In genomic region chrX:15675490-15675921, GRCh38 we compare ENCODE assay signal across 8 cellular contexts. TPM values are rescaled to one million over a fixed set of nuclear protein-coding genes. Genes with fewer than 3 reads are reported as not detected.
DNase-seq lines count a peak whose midpoint lies in the region; ATAC-seq and TF ChIP-seq lines count a peak whose summit lies in the region.

No MANE protein-coding gene starts in this region.

- intact Hi-C loops in aorta (cut with DNase I), result loop anchor here in 1 of 2 donors (2.0 to 10.0 kb wide), 4 partner anchors 117 to 1039 kb away; partner anchors contain the start of genes AP1S2, CTPS2, PIR and SYAP1

- DNase-seq in GM06990 (ENCODE audit: extremely low read depth, insufficient read length), result peak; percentile 94
- peak; percentile 80 for DNase-seq in GM23338 (ENCODE audit: low spot score)
- peak; percentile 72 for DNase-seq in LoVo (ENCODE audit: low spot score)
- no peak for DNase-seq in activated naive CD8-positive, alpha-beta T cell treated with anti-CD3 and anti-CD28 coated beads, Interleukin-2, amount 10 ng/mL, durations not matched to agents 7 days and 5 days
- DNase-seq in right atrium auricular region (ENCODE audit: low spot score), result peak; percentile 90
- DNase-seq in retina, result peak; percentile 99
- DNase-seq in aorta, result peak; percentile 92 to 95

- H3K4me3 Mint-ChIP-seq in GM23338, result no peak overlapping the region
- no peak overlapping the region for H3K4me3 Mint-ChIP-seq in activated naive CD8-positive, alpha-beta T cell treated with anti-CD3 and anti-CD28 coated beads, Interleukin-2, amount 10 ng/mL, durations not matched to agents 7 days and 5 days

- TF ChIP-seq POLR2A in Raji (IDR thresholded peaks at IDR 0.05; ENCODE audit: insufficient read depth, low read depth, low read length), result peak; percentile 53

- peak overlapping the region; percentile 88 for H3K4me2 ChIP-seq in GM23338

- H3K79me2 ChIP-seq in GM23338 (replicated peaks; ENCODE audit: insufficient read depth), result peaks cover 45% of the 10 kb centered on the region

- peaks cover 7% of the 10 kb centered on the region for H3K36me3 Mint-ChIP-seq in GM23338 (ENCODE audit: low read depth)
- peaks cover 3% of the 10 kb centered on the region for H3K36me3 Mint-ChIP-seq in activated naive CD8-positive, alpha-beta T cell treated with anti-CD3 and anti-CD28 coated beads, Interleukin-2, amount 10 ng/mL, durations not matched to agents 7 days and 5 days

- no peaks in the 10 kb centered on the region for H3K9me3 Mint-ChIP-seq in GM23338
- H3K9me3 Mint-ChIP-seq in activated naive CD8-positive, alpha-beta T cell treated with anti-CD3 and anti-CD28 coated beads, Interleukin-2, amount 10 ng/mL, durations not matched to agents 7 days and 5 days, result no peaks in the 10 kb centered on the region

- H2AFZ ChIP-seq in GM23338, result no peak overlapping the region; the same call in 1 of the 2 replicates

- H3K27ac Mint-ChIP-seq in GM23338, result no peak overlapping the region
- H3K27ac Mint-ChIP-seq in activated naive CD8-positive, alpha-beta T cell treated with anti-CD3 and anti-CD28 coated beads, Interleukin-2, amount 10 ng/mL, durations not matched to agents 7 days and 5 days, result no peak overlapping the region

- H3K9me3 ChIP-seq in right atrium auricular region (no peaks in the 10 kb centered on the region), aorta (ENCODE audit: control insufficient read depth, low read length) (no peaks in the 10 kb centered on the region)

- H3K36me3 ChIP-seq in GM06990 (ENCODE audit: control insufficient read depth, insufficient read depth, low read length) (no peaks in the 10 kb centered on the region), GM23338 (ENCODE audit: insufficient read depth) (no peaks in the 10 kb centered on the region), right atrium auricular region (no peaks in the 10 kb centered on the region), aorta (ENCODE audit: control insufficient read depth in 1 of 2, insufficient read depth in 2 of 2, low read length in 1 of 2) (no peaks in the 10 kb centered on the region)

- ATAC-seq in GM23338 (peak; percentile 74), aorta (ENCODE audit: low FRiP score) (peak; percentile 92)
- ATAC-seq in activated naive CD8-positive, alpha-beta T cell treated with anti-CD3 and anti-CD28 coated beads, Interleukin-2, amount 10 ng/mL, durations not matched to agents 7 days and 5 days (ENCODE audit: low read depth), result peak; percentile 58

- H3F3A ChIP-seq in GM23338 (replicated peaks; ENCODE audit: low read depth), result no peaks in the 10 kb centered on the region

- H3K4me1 ChIP-seq in GM23338 (ENCODE audit: insufficient read depth) (no peaks in the 10 kb centered on the region), right atrium auricular region (peaks cover 0 to 23% of the 10 kb centered on the region in 2 donors), aorta (ENCODE audit: control insufficient read depth in 1 of 2, insufficient read depth in 2 of 2, low read length in 2 of 2) (peaks cover 0 to 2% of the 10 kb centered on the region in 2 donors)

- POLR2A ChIA-PET in activated naive CD8-positive, alpha-beta T cell treated with anti-CD3 and anti-CD28 coated beads, Interleukin-2, amount 10 ng/mL, durations not matched to agents 7 days and 5 days (lab: Charles Lee), result interaction anchor here (0.6 to 1.4 kb wide), 4 partner anchors 24 to 179 kb away, joined by 3 to 6 read pairs (median 4); partner anchors contain the start of gene AP1S2

- peak overlapping the region; percentile 88 for H3K4me3 ChIP-seq in GM06990 (replicated peaks; ENCODE audit: low read depth, low read length)
- peak overlapping the region; percentile 86 for H3K4me3 ChIP-seq in GM23338
- peak overlapping the region; percentile 58 to 80 for H3K4me3 ChIP-seq in right atrium auricular region
- H3K4me3 ChIP-seq in aorta (ENCODE audit: low read length in 2 of 2), result peak overlapping the region; percentile 27 to 62

- 0 to 1% methylated on average over 38 of the region's 38 CpGs for WGBS in aorta, 2 donors

- H4K20me1 ChIP-seq in GM23338 (replicated peaks; ENCODE audit: insufficient read depth), result no peaks in the 10 kb centered on the region

- no peak for TF ChIP-seq CTCF in GM06990 (IDR thresholded peaks at IDR 0.05; ENCODE audit: insufficient read depth, low read length, poor library complexity, severe bottlenecking)
- no peak for TF ChIP-seq CTCF in GM23338 (conservative IDR thresholded peaks at IDR 0.05; ENCODE audit: low read depth in 2 of 2)
- no peak for TF ChIP-seq CTCF in right atrium auricular region (IDR thresholded peaks at IDR 0.05)

- no peaks in the 10 kb centered on the region for H3K27me3 Mint-ChIP-seq in GM23338 (ENCODE audit: insufficient read depth, low read depth, poor library complexity)
- no peaks in the 10 kb centered on the region for H3K27me3 Mint-ChIP-seq in activated naive CD8-positive, alpha-beta T cell treated with anti-CD3 and anti-CD28 coated beads, Interleukin-2, amount 10 ng/mL, durations not matched to agents 7 days and 5 days

- H3K9me2 ChIP-seq in GM23338 (ENCODE audit: insufficient read depth), result no peaks in the 10 kb centered on the region

- H3K27ac ChIP-seq in GM23338 (ENCODE audit: low read depth) (peak overlapping the region; percentile 95), right atrium auricular region (peak overlapping the region; percentile 91 to 97), aorta (ENCODE audit: low read depth in 1 of 2, low read length in 2 of 2) (peak overlapping the region in 1 of 2 donors; percentile 85)

- H3K27me3 ChIP-seq in GM06990 (replicated peaks; ENCODE audit: control insufficient read depth, insufficient read depth, low read length) (no peaks in the 10 kb centered on the region), GM23338 (ENCODE audit: insufficient read depth) (no peaks in the 10 kb centered on the region), right atrium auricular region (no peaks in the 10 kb centered on the region), aorta (ENCODE audit: control insufficient read depth in 1 of 2, insufficient read depth in 2 of 2, low read length in 1 of 2) (no peaks in the 10 kb centered on the region)

- peaks cover 15% of the 10 kb centered on the region; the same call in 2 of the 3 replicates for H3K4me1 Mint-ChIP-seq in GM23338
- peaks cover 13% of the 10 kb centered on the region for H3K4me1 Mint-ChIP-seq in activated naive CD8-positive, alpha-beta T cell treated with anti-CD3 and anti-CD28 coated beads, Interleukin-2, amount 10 ng/mL, durations not matched to agents 7 days and 5 days

TF ChIP-seq in GM23338, 12 proteins besides CTCF, POLR2A, EP300 and RAD21:
- TF ChIP-seq POLR2AphosphoS5 (IDR thresholded peaks at IDR 0.05; ENCODE audit: low read depth) (peak; percentile 7; the same call in 1 of the 2 replicates), CREB1 (CRISPR knock-in tag; IDR thresholded peaks at IDR 0.05; ENCODE audit: low read depth) (peak; percentile 50; the same call in 1 of the 2 replicates), ZNF114 (CRISPR knock-in tag; IDR thresholded peaks at IDR 0.05) (no peak)

RNA-seq across cellular contexts. Expression of gene CLTRN, which starts 10.9 kb away (rescaled TPM):
- 1.7 TPM in 2 replicates for total RNA-seq in GM23338 (2014; rRNA removed; shearing (Covaris generic))
- polyA plus RNA-seq in GM23338 (2016; fragmentation: Nextera tagmentation; extraction: Ambion mirVana), result 2.5 and 2.7 TPM in 2 replicates
- total RNA-seq in activated naive CD8-positive, alpha-beta T cell treated with anti-CD3 and anti-CD28 coated beads, Interleukin-2, amount 10 ng/mL, durations not matched to agents 7 days and 5 days, result under 1 TPM in 1 of 2 experiments, not detected in 1; 0.43 TPM
- total RNA-seq in right atrium auricular region, result under 1 TPM; 0.28 to 0.70 TPM
- total RNA-seq in aorta, result not detected
- not detected for polyA plus RNA-seq in aorta
